ENCODE assay signal across 1 cellular context in the genomic region with DNA sequence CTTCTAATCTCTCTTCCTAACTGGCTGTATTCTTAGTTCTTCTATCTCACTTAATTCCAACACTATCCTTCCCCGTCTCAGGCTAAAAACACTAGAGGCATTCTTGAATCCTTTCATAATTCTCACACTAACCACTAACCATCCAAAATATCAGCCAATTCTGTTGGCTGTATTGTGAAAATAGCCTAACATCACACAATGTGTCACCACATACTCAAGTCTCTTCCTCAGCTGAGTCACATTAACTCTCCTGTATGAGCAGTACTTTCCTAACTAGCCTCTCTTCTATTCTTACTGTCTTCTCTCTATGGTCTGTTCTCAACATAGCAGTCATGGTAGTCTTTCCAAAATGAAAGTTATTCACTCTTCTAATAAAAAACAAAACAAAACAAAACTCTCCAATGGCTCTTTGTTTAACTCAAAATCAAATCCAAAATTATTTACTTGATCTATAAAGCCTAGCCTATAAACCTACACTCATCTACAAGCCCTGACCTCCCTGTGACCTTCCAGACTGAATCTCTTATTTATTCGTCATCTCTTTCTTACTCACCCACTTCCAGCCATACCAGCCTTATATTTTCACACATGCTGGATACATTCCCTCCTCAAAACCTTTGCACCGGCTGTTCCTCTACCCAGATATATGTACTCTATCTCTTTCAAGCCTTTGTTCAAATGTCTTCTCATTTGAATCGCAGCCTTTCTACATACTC.
TF ChIP-seq lines count a peak whose summit lies in the region.

No MANE protein-coding gene starts in this region.

TF ChIP-seq in SK-N-SH, 30 proteins besides CTCF, POLR2A, EP300 and RAD21 (continued from another document):
- TF ChIP-seq, protein P1, sequence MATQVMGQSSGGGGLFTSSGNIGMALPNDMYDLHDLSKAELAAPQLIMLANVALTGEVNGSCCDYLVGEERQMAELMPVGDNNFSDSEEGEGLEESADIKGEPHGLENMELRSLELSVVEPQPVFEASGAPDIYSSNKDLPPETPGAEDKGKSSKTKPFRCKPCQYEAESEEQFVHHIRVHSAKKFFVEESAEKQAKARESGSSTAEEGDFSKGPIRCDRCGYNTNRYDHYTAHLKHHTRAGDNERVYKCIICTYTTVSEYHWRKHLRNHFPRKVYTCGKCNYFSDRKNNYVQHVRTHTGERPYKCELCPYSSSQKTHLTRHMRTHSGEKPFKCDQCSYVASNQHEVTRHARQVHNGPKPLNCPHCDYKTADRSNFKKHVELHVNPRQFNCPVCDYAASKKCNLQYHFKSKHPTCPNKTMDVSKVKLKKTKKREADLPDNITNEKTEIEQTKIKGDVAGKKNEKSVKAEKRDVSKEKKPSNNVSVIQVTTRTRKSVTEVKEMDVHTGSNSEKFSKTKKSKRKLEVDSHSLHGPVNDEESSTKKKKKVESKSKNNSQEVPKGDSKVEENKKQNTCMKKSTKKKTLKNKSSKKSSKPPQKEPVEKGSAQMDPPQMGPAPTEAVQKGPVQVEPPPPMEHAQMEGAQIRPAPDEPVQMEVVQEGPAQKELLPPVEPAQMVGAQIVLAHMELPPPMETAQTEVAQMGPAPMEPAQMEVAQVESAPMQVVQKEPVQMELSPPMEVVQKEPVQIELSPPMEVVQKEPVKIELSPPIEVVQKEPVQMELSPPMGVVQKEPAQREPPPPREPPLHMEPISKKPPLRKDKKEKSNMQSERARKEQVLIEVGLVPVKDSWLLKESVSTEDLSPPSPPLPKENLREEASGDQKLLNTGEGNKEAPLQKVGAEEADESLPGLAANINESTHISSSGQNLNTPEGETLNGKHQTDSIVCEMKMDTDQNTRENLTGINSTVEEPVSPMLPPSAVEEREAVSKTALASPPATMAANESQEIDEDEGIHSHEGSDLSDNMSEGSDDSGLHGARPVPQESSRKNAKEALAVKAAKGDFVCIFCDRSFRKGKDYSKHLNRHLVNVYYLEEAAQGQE (IDR thresholded peaks at IDR 0.05; ENCODE audit: low read depth, low read length), result no peak
- TF ChIP-seq TAF1 (IDR thresholded peaks at IDR 0.05; ENCODE audit: borderline replicate concordance, low read depth, low read length), result no peak
- no peak for TF ChIP-seq ELF1 (IDR thresholded peaks at IDR 0.05)
- TF ChIP-seq, protein P2, sequence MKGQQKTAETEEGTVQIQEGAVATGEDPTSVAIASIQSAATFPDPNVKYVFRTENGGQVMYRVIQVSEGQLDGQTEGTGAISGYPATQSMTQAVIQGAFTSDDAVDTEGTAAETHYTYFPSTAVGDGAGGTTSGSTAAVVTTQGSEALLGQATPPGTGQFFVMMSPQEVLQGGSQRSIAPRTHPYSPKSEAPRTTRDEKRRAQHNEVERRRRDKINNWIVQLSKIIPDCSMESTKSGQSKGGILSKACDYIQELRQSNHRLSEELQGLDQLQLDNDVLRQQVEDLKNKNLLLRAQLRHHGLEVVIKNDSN (IDR thresholded peaks at IDR 0.05; ENCODE audit: borderline replicate concordance, low read depth), result no peak
- TF ChIP-seq, protein P3, sequence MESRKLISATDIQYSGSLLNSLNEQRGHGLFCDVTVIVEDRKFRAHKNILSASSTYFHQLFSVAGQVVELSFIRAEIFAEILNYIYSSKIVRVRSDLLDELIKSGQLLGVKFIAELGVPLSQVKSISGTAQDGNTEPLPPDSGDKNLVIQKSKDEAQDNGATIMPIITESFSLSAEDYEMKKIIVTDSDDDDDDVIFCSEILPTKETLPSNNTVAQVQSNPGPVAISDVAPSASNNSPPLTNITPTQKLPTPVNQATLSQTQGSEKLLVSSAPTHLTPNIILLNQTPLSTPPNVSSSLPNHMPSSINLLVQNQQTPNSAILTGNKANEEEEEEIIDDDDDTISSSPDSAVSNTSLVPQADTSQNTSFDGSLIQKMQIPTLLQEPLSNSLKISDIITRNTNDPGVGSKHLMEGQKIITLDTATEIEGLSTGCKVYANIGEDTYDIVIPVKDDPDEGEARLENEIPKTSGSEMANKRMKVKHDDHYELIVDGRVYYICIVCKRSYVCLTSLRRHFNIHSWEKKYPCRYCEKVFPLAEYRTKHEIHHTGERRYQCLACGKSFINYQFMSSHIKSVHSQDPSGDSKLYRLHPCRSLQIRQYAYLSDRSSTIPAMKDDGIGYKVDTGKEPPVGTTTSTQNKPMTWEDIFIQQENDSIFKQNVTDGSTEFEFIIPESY (IDR thresholded peaks at IDR 0.05; ENCODE audit: borderline replicate concordance, low read depth), result no peak
- TF ChIP-seq RCOR1 (IDR thresholded peaks at IDR 0.05; ENCODE audit: low read length), result no peak
- no peak for TF ChIP-seq MXI1 (IDR thresholded peaks at IDR 0.05; ENCODE audit: low read depth, low read length)
